17 cellular contexts compared by ENCODE assay signal in genomic region chr15:88113909-88114308, GRCh38.
DNase-seq lines count a peak whose midpoint lies in the region; ATAC-seq and TF ChIP-seq lines count a peak whose summit lies in the region.
"Had no signal": no experiment of that assay in that cellular context is flagged by ENCODE, and none has a peak within 500 bp of the region (broad histone marks: within the 10 kb centered on the region; RNA-seq: fewer than 3 reads in every experiment).

No MANE protein-coding gene starts in this region.

- H3K9me3 ChIP-seq in SJCRH30 (replicated peaks) (no peaks in the 10 kb centered on the region), left lung (no peaks in the 10 kb centered on the region)
- H3K9me3 ChIP-seq: A549 had no signal

- DNase-seq in AG10803 (ENCODE audit: low read depth) (peak; percentile 90), GM04504 (ENCODE audit: low read depth) (peak; percentile 59), SJCRH30 (peak; percentile 79 to 89), left lung (no peak), T-helper 2 cell (no peak), Right ventricle myocardium superior (no peak)
- DNase-seq in activated CD4-positive, alpha-beta T cell treated with anti-CD3 and anti-CD28 coated beads, Interleukin-2, amount 50 U/mL, for 4 hours, result no peak
- DNase-seq: CD8-positive, alpha-beta T cell; HCEC 1CT; Karpas-422; NCI-H1436; NCI-H2107; NCI-H345; NCI-H526 treated with DMSO at 0.1 percent for 48 hours; PC-3 had no signal

- no peak for TF ChIP-seq CTCF in AG10803 (conservative IDR thresholded peaks at IDR 0.05; ENCODE audit: low read length)
- TF ChIP-seq CTCF in left lung (IDR thresholded peaks at IDR 0.05), result no peak

- intact Hi-C loops in left lung (cut with DNase I), result no loop called here
- intact Hi-C loops in Right ventricle myocardium superior (cut with DNase I), result no loop called here

- H3K27me3 ChIP-seq in SJCRH30 (no peaks in the 10 kb centered on the region), left lung (peaks cover 0 to 3% of the 10 kb centered on the region in 2 donors)

- peaks cover 10% of the 10 kb centered on the region for H3K4me1 ChIP-seq in SJCRH30
- H3K4me1 ChIP-seq in left lung, result no peaks in the 10 kb centered on the region
- H3K4me1 ChIP-seq: A549 had no signal

- ATAC-seq in left lung (peak; percentile 41), GM18867 (IDR thresholded peaks at IDR 0.05; ENCODE audit: unreplicated experiment) (no peak), Right ventricle myocardium superior (ENCODE audit: poor library complexity) (no peak)
- ATAC-seq: A549; CD8-positive, alpha-beta T cell; PC-3 had no signal

- H3K27ac ChIP-seq in SJCRH30, result peak overlapping the region; percentile 54
- H3K27ac ChIP-seq in left lung, result no peak overlapping the region
- H3K27ac ChIP-seq: A549 had no signal

- H3K4me3 ChIP-seq in AG10803 (ENCODE audit: low read length) (no peak overlapping the region), SJCRH30 (no peak overlapping the region), left lung (no peak overlapping the region)
- H3K4me3 ChIP-seq: A549 had no signal

- H3K36me3 ChIP-seq in SJCRH30 (no peaks in the 10 kb centered on the region), left lung (no peaks in the 10 kb centered on the region)

Comparison
In these comparisons a context has a peak if more than half of its experiments do, and no peak if none do; other contexts are left out.
1. DNase-seq: peak in AG10803 (single experiment), GM04504 (single experiment) and SJCRH30 (2 of 2); none in left lung (0 of 2), T-helper 2 cell (0 of 5), activated CD4-positive, alpha-beta T cell treated with anti-CD3 and anti-CD28 coated beads, Interleukin-2, amount 50 U/mL, for 4 hours (0 of 2) and Right ventricle myocardium superior (single experiment).